In the genomic region with DNA sequence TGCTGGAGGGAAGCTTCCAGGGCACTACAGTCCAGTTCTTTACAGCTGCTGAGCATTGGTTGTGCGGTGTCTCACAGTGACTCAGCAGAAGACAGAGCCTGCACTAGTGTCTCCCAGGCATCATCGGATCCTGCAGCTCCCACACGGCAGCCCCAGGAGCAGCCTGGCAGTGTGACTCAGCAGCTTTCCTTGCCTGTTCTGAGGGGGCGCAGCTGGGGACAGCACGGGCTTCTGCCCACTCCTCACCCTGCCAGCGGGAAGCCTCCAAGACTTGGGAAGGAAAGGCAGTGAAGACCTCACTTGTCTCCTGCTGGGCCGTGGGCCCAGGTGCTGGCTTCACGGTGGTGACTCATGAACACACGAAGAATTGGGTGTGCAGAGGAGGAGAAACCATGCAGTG, we compare ENCODE assay signal across 10 cellular contexts.
DNase-seq lines count a peak whose midpoint lies in the region; ATAC-seq, FAIRE-seq and TF ChIP-seq lines count a peak whose summit lies in the region.
"Had no signal": no experiment of that assay in that cellular context is flagged by ENCODE, and none has a peak within 500 bp of the region (broad histone marks: within the 10 kb centered on the region; RNA-seq: fewer than 3 reads in every experiment).

No MANE protein-coding gene starts in this region.

- POLR2A ChIA-PET in activated CD8-positive, alpha-beta T cell treated with anti-CD3 and anti-CD28 coated beads for 36 hours (lab: Charles Lee), result no interaction called here

- TF ChIP-seq POLR2A in ovary (IDR thresholded peaks at IDR 0.05), result no peak

- no peaks in the 10 kb centered on the region for H3K9me3 ChIP-seq in astrocyte (ENCODE audit: insufficient read depth, low read depth, low read length)
- H3K9me3 ChIP-seq in ovary, result no peaks in the 10 kb centered on the region
- H3K9me3 ChIP-seq: ascending aorta had no signal

- no peaks in the 10 kb centered on the region for H3K79me2 ChIP-seq in astrocyte (ENCODE audit: insufficient read depth, low read length)

- H3K36me3 Mint-ChIP-seq in astrocyte (ENCODE audit: low read depth, unreplicated experiment), result peaks cover 7% of the 10 kb centered on the region
- no peaks in the 10 kb centered on the region for H3K36me3 Mint-ChIP-seq in activated CD8-positive, alpha-beta T cell treated with anti-CD3 and anti-CD28 coated beads for 36 hours (ENCODE audit: low read depth)

- FAIRE-seq in astrocyte (lab: Jason Lieb, UNC), result peak; percentile 77

- H3K9me3 Mint-ChIP-seq in astrocyte (ENCODE audit: unreplicated experiment), result peaks cover 1% of the 10 kb centered on the region
- no peaks in the 10 kb centered on the region for H3K9me3 Mint-ChIP-seq in activated CD8-positive, alpha-beta T cell treated with anti-CD3 and anti-CD28 coated beads for 36 hours

- peak; percentile 77 for DNase-seq in ACHN
- DNase-seq in HK-2 (ENCODE audit: unreplicated experiment), result peak; percentile 44
- DNase-seq in astrocyte (ENCODE audit: low read depth), result peak; percentile 88
- peak; percentile 60 for DNase-seq in iPS-NIHi7 (ENCODE audit: extremely low spot score)
- no peak for DNase-seq in activated gamma-delta T cell (lab: John Stamatoyannopoulos, UW)
- DNase-seq in ovary, result no peak
- no peak for DNase-seq in KG1 (lab: John Stamatoyannopoulos, UW)
- no peak for DNase-seq in activated CD8-positive, alpha-beta T cell treated with anti-CD3 and anti-CD28 coated beads for 36 hours
- DNase-seq: stimulated activated CD4-positive, alpha-beta T cell treated with anti-CD3 and anti-CD28 coated beads, Interleukin-15, amount 100 ng/mL, for 24 hours had no signal

- TF ChIP-seq CTCF in astrocyte (IDR thresholded peaks at IDR 0.05; ENCODE audit: insufficient read depth, low read depth, low read length), result no peak
- TF ChIP-seq CTCF in ovary (IDR thresholded peaks at IDR 0.05), result no peak
- no peak for TF ChIP-seq CTCF in activated CD8-positive, alpha-beta T cell treated with anti-CD3 and anti-CD28 coated beads for 36 hours (IDR thresholded peaks at IDR 0.05)

- H3K4me2 ChIP-seq in astrocyte (ENCODE audit: low read length), result peak overlapping the region; percentile 74

- intact Hi-C loops in ovary (cut with DNase I), result loop anchor here in 1 of 4 donors (10.0 kb wide), 1 partner anchor 60 kb away; no protein-coding TSS in a partner anchor
- intact Hi-C loops in activated CD8-positive, alpha-beta T cell treated with anti-CD3 and anti-CD28 coated beads for 36 hours (cut with micrococcal nuclease), result no loop called here

- H3K9ac ChIP-seq in astrocyte (ENCODE audit: low read length), result peak overlapping the region; percentile 30

- H3K4me1 Mint-ChIP-seq in astrocyte (ENCODE audit: low read depth, unreplicated experiment), result peaks cover 25% of the 10 kb centered on the region
- no peaks in the 10 kb centered on the region for H3K4me1 Mint-ChIP-seq in activated CD8-positive, alpha-beta T cell treated with anti-CD3 and anti-CD28 coated beads for 36 hours (ENCODE audit: low read depth)

- WGBS in ovary, 3 donors, result 54 to 55% (median 54%) methylated on average over 9 of the region's 9 CpGs

- CTCF ChIA-PET in activated CD8-positive, alpha-beta T cell treated with anti-CD3 and anti-CD28 coated beads for 36 hours (lab: Charles Lee), result no interaction called here

- no peak for TF ChIP-seq EP300 in ovary (IDR thresholded peaks at IDR 0.05)

- no peak for ATAC-seq in activated CD8-positive, alpha-beta T cell treated with anti-CD3 and anti-CD28 coated beads for 36 hours

- peaks cover 1% of the 10 kb centered on the region for H3K27me3 Mint-ChIP-seq in astrocyte (ENCODE audit: low read depth, unreplicated experiment)
- H3K27me3 Mint-ChIP-seq in activated CD8-positive, alpha-beta T cell treated with anti-CD3 and anti-CD28 coated beads for 36 hours, result peaks cover 5% of the 10 kb centered on the region

- peaks cover 24% of the 10 kb centered on the region for H3K4me1 ChIP-seq in astrocyte (ENCODE audit: insufficient read depth, low read length)
- H3K4me1 ChIP-seq in ovary (ENCODE audit: insufficient read depth), result no peaks in the 10 kb centered on the region
- H3K4me1 ChIP-seq: ascending aorta had no signal

- in situ Hi-C loops in ACHN (cut with HindIII; ENCODE audit: low pct_ligation_motif_present, low pct_unique_long_range_greater_than_20kb, low sequenced_read_pairs), result no loop called here

- no peaks in the 10 kb centered on the region for H3K36me3 ChIP-seq in astrocyte (ENCODE audit: insufficient read depth, low read length)
- no peaks in the 10 kb centered on the region for H3K36me3 ChIP-seq in ovary
- H3K36me3 ChIP-seq: ascending aorta had no signal

- peak overlapping the region; percentile 30 for H3K4me3 Mint-ChIP-seq in astrocyte (ENCODE audit: unreplicated experiment)
- H3K4me3 Mint-ChIP-seq in activated CD8-positive, alpha-beta T cell treated with anti-CD3 and anti-CD28 coated beads for 36 hours, result no peak overlapping the region

- H3K27me3 ChIP-seq in astrocyte (ENCODE audit: insufficient read depth, low read length), result no peaks in the 10 kb centered on the region
- H3K27me3 ChIP-seq in ovary, result no peaks in the 10 kb centered on the region
- H3K27me3 ChIP-seq: ascending aorta had no signal

- H4K20me1 ChIP-seq in astrocyte (ENCODE audit: insufficient read depth, low read length), result no peaks in the 10 kb centered on the region

- H2AFZ ChIP-seq in astrocyte (ENCODE audit: low read depth, low read length), result peak overlapping the region; percentile 54

- H3K4me3 ChIP-seq in astrocyte (ENCODE audit: insufficient read depth, low read depth, low read length), result peak overlapping the region; percentile 15
- H3K4me3 ChIP-seq in ovary, result no peak overlapping the region
- H3K4me3 ChIP-seq: ascending aorta had no signal

- H3K27ac ChIP-seq in astrocyte (ENCODE audit: low read depth, low read length) (peak overlapping the region; percentile 47), ovary (no peak overlapping the region)
- H3K27ac ChIP-seq: ascending aorta had no signal

- H3K27ac Mint-ChIP-seq in astrocyte (ENCODE audit: unreplicated experiment), result peak overlapping the region; percentile 90
- no peak overlapping the region for H3K27ac Mint-ChIP-seq in activated CD8-positive, alpha-beta T cell treated with anti-CD3 and anti-CD28 coated beads for 36 hours

Comparison
In these comparisons a context has a peak if more than half of its experiments do, and no peak if none do; other contexts are left out.
1. DNase-seq: peak in ACHN (single experiment), HK-2 (single experiment), astrocyte (single experiment) and iPS-NIHi7 (single experiment); none in activated gamma-delta T cell (single experiment), ovary (0 of 5), KG1 (single experiment) and activated CD8-positive, alpha-beta T cell treated with anti-CD3 and anti-CD28 coated beads for 36 hours (single experiment).